8 cellular contexts compared by ENCODE assay signal in the genomic region with DNA sequence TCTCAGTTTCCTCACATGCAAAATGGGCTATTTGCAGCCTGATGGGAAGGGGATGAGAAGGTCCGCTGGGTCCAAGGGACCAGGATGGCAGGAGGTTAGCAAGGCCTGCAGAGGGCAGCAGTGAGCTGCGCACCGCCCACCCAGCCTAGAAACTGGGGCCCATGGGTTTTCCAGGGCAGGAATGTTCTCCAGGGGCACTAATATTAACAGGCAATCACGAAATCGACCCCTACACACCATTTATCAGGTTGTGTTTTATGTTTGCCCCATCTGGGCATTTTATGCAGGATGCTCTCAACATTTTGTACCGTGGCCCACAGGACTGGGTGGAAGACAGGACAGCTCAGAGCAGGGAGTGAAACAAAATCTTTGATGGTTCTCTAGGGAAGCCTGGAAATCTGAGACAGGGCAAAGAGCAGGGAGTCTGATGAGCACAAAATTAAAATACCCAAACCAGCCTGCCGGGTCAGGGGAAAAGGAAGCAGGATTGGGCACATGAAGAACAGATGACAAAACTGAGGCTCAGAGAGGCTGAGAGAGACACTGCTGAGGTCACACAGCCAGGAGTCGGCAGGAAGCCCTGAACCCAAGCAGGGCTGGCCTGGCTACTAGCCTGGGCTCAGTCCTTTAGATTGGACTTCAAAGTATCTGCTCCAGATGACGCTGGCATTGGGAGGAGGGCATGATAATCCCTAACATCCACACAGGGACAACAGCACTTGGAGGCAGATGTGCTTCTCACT. TPM values are rescaled to one million over a fixed set of nuclear protein-coding genes. Genes with fewer than 3 reads are reported as not detected.
DNase-seq lines count a peak whose midpoint lies in the region; ATAC-seq, FAIRE-seq and TF ChIP-seq lines count a peak whose summit lies in the region.

No MANE protein-coding gene starts in this region.

- peak; percentile 54 to 82; a peak in 4 of 6 replicates for ATAC-seq in A549
- ATAC-seq in effector memory CD8-positive, alpha-beta T cell (replicated peaks), result peak; percentile 20

- peaks cover 0 to 5% of the 10 kb centered on the region in 2 donors for H3K9me3 Mint-ChIP-seq in effector memory CD8-positive, alpha-beta T cell

- no peaks in the 10 kb centered on the region for H3K36me3 ChIP-seq in mesendoderm (ENCODE audit: control insufficient read depth, insufficient read depth, low read length)

- H3K27ac Mint-ChIP-seq in effector memory CD8-positive, alpha-beta T cell, result peak overlapping the region; percentile 91 to 92

- no peak overlapping the region for H4K8ac ChIP-seq in mesendoderm (ENCODE audit: low read depth, low read length)

- H3K79me2 ChIP-seq in mesendoderm (ENCODE audit: control insufficient read depth, insufficient read depth, low read length), result peaks cover 25% of the 10 kb centered on the region

- H3K23ac ChIP-seq in mesendoderm (ENCODE audit: low read length), result no peak overlapping the region

- CTCF ChIA-PET in A549 (lab: Yijun Ruan, JAX), result interaction anchor here (0.5 to 13.4 kb wide), 28 partner anchors 9 to 207 kb away, joined by 3 to 186 read pairs (median 4); partner anchors contain the start of gene RAB36

- TF ChIP-seq EP300 in A549 (IDR thresholded peaks at IDR 0.05), result no peak

- H3K79me1 ChIP-seq in mesendoderm (ENCODE audit: low read length), result peaks cover 12% of the 10 kb centered on the region

- H3K27me3 Mint-ChIP-seq in effector memory CD8-positive, alpha-beta T cell, result no peaks in the 10 kb centered on the region

- FAIRE-seq in A549 (lab: Jason Lieb, UNC) (no peak), GM12891 (lab: Jason Lieb, UNC) (no peak)

- DNase-seq in A549 (ENCODE audit: low read depth in 1 of 2, low spot score in 1 of 2) (peak; percentile 55 to 63), GM12891 (ENCODE audit: insufficient read length, low spot score) (peak; percentile 62), NCI-H526 treated with DMSO at 0.1 percent for 48 hours (lab: John Stamatoyannopoulos, UW) (peak; percentile 66), mesendoderm (peak; percentile 70), putamen (ENCODE audit: low spot score) (no peak)
- peak; percentile 87 for DNase-seq in activated CD8-positive, alpha-beta memory T cell treated with anti-CD3 and anti-CD28 coated beads for 24 hours
- DNase-seq in effector memory CD8-positive, alpha-beta T cell, result peak; percentile 55 to 65 (median 59)
- DNase-seq in stimulated activated CD8-positive, alpha-beta memory T cell treated with anti-CD3 and anti-CD28 coated beads, Interleukin-7, amount 100 ng/mL, for 24 hours (ENCODE audit: low read depth), result peak; percentile 37

- no peak overlapping the region for H4K5ac ChIP-seq in mesendoderm (ENCODE audit: low read length)

- H3K27me3 ChIP-seq in mesendoderm (ENCODE audit: insufficient read depth, low read length, poor library complexity), result no peaks in the 10 kb centered on the region

- peak; percentile 86 to 91 for TF ChIP-seq RAD21 in A549 (conservative IDR thresholded peaks at IDR 0.05 in 1 of 2, IDR thresholded peaks at IDR 0.05 in 1 of 2)

- H3K4me2 ChIP-seq in A549 (no peak overlapping the region), mesendoderm (ENCODE audit: low read length) (no peak overlapping the region)

- no peak overlapping the region for H2BK15ac ChIP-seq in mesendoderm (replicated peaks; ENCODE audit: low read depth)

- no peak overlapping the region for H2BK120ac ChIP-seq in mesendoderm (ENCODE audit: low read depth, low read length)

- H3K27ac ChIP-seq in A549, result no peak overlapping the region
- H3K27ac ChIP-seq in mesendoderm (ENCODE audit: low read depth, low read length), result no peak overlapping the region

- WGBS in A549 (ENCODE audit: missing lambda C conversion rate), result 25% methylated on average over 8 of the region's 9 CpGs
- no CpG with 5 or more reads among the region's 9 CpGs for WGBS in mesendoderm (ENCODE audit: extremely low coverage, insufficient coverage, low lambda C conversion rate)

- H3K36me3 Mint-ChIP-seq in effector memory CD8-positive, alpha-beta T cell (ENCODE audit: insufficient read depth), result peaks cover 26% of the 10 kb centered on the region

- peaks cover 47 to 55% of the 10 kb centered on the region in 2 donors for H3K4me1 Mint-ChIP-seq in effector memory CD8-positive, alpha-beta T cell (ENCODE audit: low read depth in 2 of 2)

- no peaks in the 10 kb centered on the region for H3K9me3 ChIP-seq in A549

- H3K4me1 ChIP-seq in A549, result peaks cover 28% of the 10 kb centered on the region
- H3K4me1 ChIP-seq in mesendoderm (ENCODE audit: control insufficient read depth, low read depth, low read length), result peaks cover 10% of the 10 kb centered on the region

- peak overlapping the region; percentile 82 for H2AK5ac ChIP-seq in mesendoderm (ENCODE audit: low read length)

- no peak for TF ChIP-seq POLR2A in A549 (IDR thresholded peaks at IDR 0.05; ENCODE audit: low read length)
- no peak for TF ChIP-seq POLR2A in GM12891 (IDR thresholded peaks at IDR 0.05; ENCODE audit: low read depth, low read length)

- no peak overlapping the region for H3K18ac ChIP-seq in mesendoderm (ENCODE audit: low read length)

- TF ChIP-seq CTCF in A549 (IDR thresholded peaks at IDR 0.05), result peak; percentile 83

- no peak overlapping the region for H3K4me3 ChIP-seq in A549
- no peak overlapping the region for H3K4me3 ChIP-seq in mesendoderm (ENCODE audit: low read length)

- H3K4ac ChIP-seq in mesendoderm (ENCODE audit: low read depth, low read length), result no peak overlapping the region

- peak overlapping the region; percentile 38 for H3K9ac ChIP-seq in mesendoderm (ENCODE audit: low read length)

- H3K56ac ChIP-seq in mesendoderm (ENCODE audit: low read length), result peak overlapping the region; percentile 69

- H2BK5ac ChIP-seq in mesendoderm (ENCODE audit: low read length), result no peak overlapping the region

- H3K4me3 Mint-ChIP-seq in effector memory CD8-positive, alpha-beta T cell, result peak overlapping the region; percentile 58 to 66

- POLR2A ChIA-PET in A549 (lab: Yijun Ruan, JAX), result interaction anchor here (0.8 kb wide), 1 partner anchor 103 kb away, joined by 3 read pairs; no protein-coding TSS in a partner anchor

TF ChIP-seq in A549, 52 proteins besides CTCF, POLR2A, EP300 and RAD21:
- no peak for TF ChIP-seq ZNF302 (CRISPR knock-in tag; IDR thresholded peaks at IDR 0.05)
- peak; percentile 86 for TF ChIP-seq SMC3 (IDR thresholded peaks at IDR 0.05)
- TF ChIP-seq KDM1A (IDR thresholded peaks at IDR 0.05; ENCODE audit: low read depth), result no peak
- TF ChIP-seq BHLHE40 (IDR thresholded peaks at IDR 0.05; ENCODE audit: low read depth, low read length), result no peak

TF ChIP-seq in GM12891, 5 proteins besides CTCF, POLR2A, EP300 and RAD21:
- no peak for TF ChIP-seq POU2F2 (IDR thresholded peaks at IDR 0.05; ENCODE audit: low read depth, low read length)
- no peak for TF ChIP-seq TAF1 (IDR thresholded peaks at IDR 0.05; ENCODE audit: low read depth, low read length)
- no peak for TF ChIP-seq PAX5 (IDR thresholded peaks at IDR 0.05; ENCODE audit: insufficient read depth, low read length, severe bottlenecking)
- no peak for TF ChIP-seq POLR2AphosphoS5 (IDR thresholded peaks at IDR 0.05; ENCODE audit: low read depth, low read length)
- TF ChIP-seq SPI1 (IDR thresholded peaks at IDR 0.05; ENCODE audit: low read depth, low read length), result no peak

RNA-seq across cellular contexts. Expression of gene BCR, which starts 1.6 kb away (rescaled TPM):
- polyA plus RNA-seq in A549 (2011; rRNA removed) (12.7 and 14.7 TPM in 2 replicates), A549 (2017; fragmentation: RNase III; extraction: RNeasy Plus Mini Kit Qiagen cat#74134 plus additional on column Dnase treatment) (13.9 to 16.4 TPM (median 16.1 TPM) in 3 replicates)
- 18.9 and 25.9 TPM in 2 replicates for polyA plus RNA-seq in A549 (2012; cell fraction: cytosol; rRNA removed)
- 32.4 and 39.8 TPM in 2 replicates for polyA plus RNA-seq in A549 (2012; cell fraction: nucleus; rRNA removed)
- polyA minus RNA-seq in A549 (2011; rRNA and poly(A)+ RNA removed), result 33.0 and 63.3 TPM in 2 replicates
- 12.5 TPM for polyA plus RNA-seq in GM12891 (2012; ENCODE audit: low read depth, missing spikeins)
- polyA plus RNA-seq in mesendoderm (2013, experiment 1 of 2), result 26.5 TPM
- polyA plus RNA-seq in mesendoderm (2013, experiment 2 of 2), result 26.2 TPM

RNA-seq across cellular contexts. Expression of gene RAB36, which starts 33.4 kb away (rescaled TPM):
- polyA plus RNA-seq in A549 (2011; rRNA removed) (2.5 and 3.1 TPM in 2 replicates), A549 (2017; fragmentation: RNase III; extraction: RNeasy Plus Mini Kit Qiagen cat#74134 plus additional on column Dnase treatment) (4.0 to 4.7 TPM (median 4.5 TPM) in 3 replicates)
- polyA plus RNA-seq in A549 (2012; cell fraction: cytosol; rRNA removed), result 4.9 and 6.9 TPM in 2 replicates
- 9.5 and 10.1 TPM in 2 replicates for polyA plus RNA-seq in A549 (2012; cell fraction: nucleus; rRNA removed)
- 3.9 and 4.0 TPM in 2 replicates for polyA minus RNA-seq in A549 (2011; rRNA and poly(A)+ RNA removed)
- polyA plus RNA-seq in GM12891 (2012; ENCODE audit: low read depth, missing spikeins), result 0.15 TPM
- polyA plus RNA-seq in mesendoderm (2013, experiment 1 of 2), result 0.67 TPM
- polyA plus RNA-seq in mesendoderm (2013, experiment 2 of 2), result 0.64 TPM

RNA-seq across cellular contexts. Expression of gene RSPH14, which starts 36.9 kb away (rescaled TPM):
- 2.5 and 2.7 TPM in 2 replicates for polyA plus RNA-seq in A549 (2011; rRNA removed)
- 1.8 and 2.5 TPM in 2 replicates for polyA plus RNA-seq in A549 (2012; cell fraction: cytosol; rRNA removed)
- polyA plus RNA-seq in A549 (2012; cell fraction: nucleus; rRNA removed), result 1.4 and 1.9 TPM in 2 replicates
- 1.4 to 1.5 TPM (median 1.4 TPM) in 3 replicates for polyA plus RNA-seq in A549 (2017; fragmentation: RNase III; extraction: RNeasy Plus Mini Kit Qiagen cat#74134 plus additional on column Dnase treatment)
- 3.8 and 4.1 TPM in 2 replicates for polyA minus RNA-seq in A549 (2011; rRNA and poly(A)+ RNA removed)
- 0.72 TPM for polyA plus RNA-seq in GM12891 (2012; ENCODE audit: low read depth, missing spikeins)
- 0.20 TPM for polyA plus RNA-seq in mesendoderm (2013, experiment 1 of 2)
- 0.20 TPM for polyA plus RNA-seq in mesendoderm (2013, experiment 2 of 2)
